In genomic region chr17:47742319-47743181, GRCh38 we compare ENCODE assay signal across 8 cellular contexts. TPM values are rescaled to one million over a fixed set of nuclear protein-coding genes. Genes with fewer than 3 reads are reported as not detected.
A peak's percentile ranks its signal among the peaks of the same experiment; 100 is the strongest.
DNase-seq lines count a peak whose midpoint lies in the region; ATAC-seq and TF ChIP-seq lines count a peak whose summit lies in the region.

No MANE protein-coding gene starts in this region.

- H3K36me3 ChIP-seq in A673 (ENCODE audit: insufficient read depth, low read length, poor library complexity, severe bottlenecking) = no peaks in the 10 kb centered on the region
- H3K36me3 ChIP-seq in H7 (replicated peaks; ENCODE audit: control insufficient read depth, insufficient read depth, low read length) = no peaks in the 10 kb centered on the region
- no peaks in the 10 kb centered on the region for H3K36me3 ChIP-seq in testis (ENCODE audit: low read depth, missing control alignments)

- no TSS peak for BruUV-seq in A673 (replicated peaks; lab: Mats Ljungman, UMichigan)

- H3K27me3 ChIP-seq in A673 (replicated peaks; ENCODE audit: insufficient read depth, low read depth, low read length, poor library complexity) = no peaks in the 10 kb centered on the region
- H3K27me3 ChIP-seq in H7 (ENCODE audit: control insufficient read depth, insufficient read depth, low read length) = no peaks in the 10 kb centered on the region; the same call in 1 of the 2 replicates
- H3K27me3 ChIP-seq in testis = no peaks in the 10 kb centered on the region

- no peaks in the 10 kb centered on the region for H3K9me3 ChIP-seq in A673 (ENCODE audit: low read depth, low read length, poor library complexity, severe bottlenecking)
- H3K9me3 ChIP-seq in testis = no peaks in the 10 kb centered on the region

- H3K4me1 ChIP-seq in A673 (ENCODE audit: insufficient read depth, low read length, poor library complexity, severe bottlenecking) = no peaks in the 10 kb centered on the region
- no peaks in the 10 kb centered on the region for H3K4me1 ChIP-seq in testis

- TF ChIP-seq CTCF in A673 (conservative IDR thresholded peaks at IDR 0.05; ENCODE audit: low read depth, low read length) = peak; percentile 58
- TF ChIP-seq CTCF in testis (IDR thresholded peaks at IDR 0.05) = peak in 1 of 3 experiments; percentile 18

- TF ChIP-seq POLR2A in testis (IDR thresholded peaks at IDR 0.05) = no peak

- no peak for DNase-seq in A673 (ENCODE audit: low spot score)
- peak; percentile 95 for DNase-seq in H7
- DNase-seq in T-helper 9 cell = peak; percentile 39
- DNase-seq in effector CD8-positive, alpha-beta T cell (lab: John Stamatoyannopoulos, UW) = peak; percentile 26
- DNase-seq in sciatic nerve (ENCODE audit: low spot score) = peak; percentile 51
- no peak for DNase-seq in NCI-H2029 (lab: John Stamatoyannopoulos, UW)
- DNase-seq in inferior parietal cortex (ENCODE audit: extremely low spot score) = no peak
- no peak for DNase-seq in testis

- CTCF ChIA-PET in A673 (lab: Charles Lee) = interaction anchor here (0.6 kb wide), 1 partner anchor 10 kb away, joined by 3 read pairs; the partner anchor contains the start of gene TBX21

- H3K4me3 ChIP-seq in A673 (ENCODE audit: low read depth, low read length, poor library complexity, severe bottlenecking) = no peak overlapping the region
- no peak overlapping the region for H3K4me3 ChIP-seq in H7 (ENCODE audit: insufficient read depth, low read depth, low read length)
- no peak overlapping the region for H3K4me3 ChIP-seq in testis

- ATAC-seq in sciatic nerve = peak; percentile 13

- WGBS in testis, 2 donors = 40 to 46% methylated on average over 16 to 26 of the region's 26 CpGs

- intact Hi-C loops in A673 (cut with micrococcal nuclease; ENCODE audit: unreplicated experiment) = loop anchor here (2.0 kb wide), 1 partner anchor 44 kb away; no protein-coding TSS in a partner anchor
- intact Hi-C loops in sciatic nerve (cut with DNase I) = no loop called here
- intact Hi-C loops in testis (cut with DNase I; ENCODE audit: low total_unique reads) = no loop called here

- H3K27ac ChIP-seq in A673 (ENCODE audit: low read depth, low read length, poor library complexity, severe bottlenecking) (no peak overlapping the region), testis (no peak overlapping the region)

- POLR2A ChIA-PET in A673 (lab: Charles Lee; ENCODE audit: low non-redundant PET) = no interaction called here

RNA-seq across cellular contexts. Expression of gene TBX21, which starts 9.5 kb away (rescaled TPM):
- not detected in 2 replicates for total RNA-seq in A673 (2021)
- not detected in 2 replicates for total RNA-seq in H7 (2014; rRNA removed; shearing (Covaris generic))
- 1.1 TPM for total RNA-seq in sciatic nerve
- total RNA-seq in testis = 1 to 10 TPM; 1.8 to 2.2 TPM
- 1.1 TPM for polyA plus RNA-seq in testis (ENCODE audit: insufficient read depth, low read depth, low replicate concordance)

RNA-seq across cellular contexts. Expression of gene TBKBP1, which starts 48.6 kb away (rescaled TPM):
- total RNA-seq in A673 (2021) = 21.1 and 25.3 TPM in 2 replicates
- 13.9 and 16.3 TPM in 2 replicates for total RNA-seq in H7 (2014; rRNA removed; shearing (Covaris generic))
- 19.9 TPM for total RNA-seq in sciatic nerve
- total RNA-seq in testis = 10 to 100 TPM; 23.3 TPM
- 21.9 TPM for polyA plus RNA-seq in testis (ENCODE audit: insufficient read depth, low read depth, low replicate concordance)

Comparison
In these comparisons a context has a peak if more than half of its experiments do, and no peak if none do; other contexts are left out.
1. DNase-seq: peak in H7 (single experiment), T-helper 9 cell (single experiment), effector CD8-positive, alpha-beta T cell (single experiment) and sciatic nerve (single experiment); none in A673 (single experiment), NCI-H2029 (single experiment), inferior parietal cortex (single experiment) and testis (single experiment).